27 cellular contexts compared by ENCODE assay signal in the genomic region with DNA sequence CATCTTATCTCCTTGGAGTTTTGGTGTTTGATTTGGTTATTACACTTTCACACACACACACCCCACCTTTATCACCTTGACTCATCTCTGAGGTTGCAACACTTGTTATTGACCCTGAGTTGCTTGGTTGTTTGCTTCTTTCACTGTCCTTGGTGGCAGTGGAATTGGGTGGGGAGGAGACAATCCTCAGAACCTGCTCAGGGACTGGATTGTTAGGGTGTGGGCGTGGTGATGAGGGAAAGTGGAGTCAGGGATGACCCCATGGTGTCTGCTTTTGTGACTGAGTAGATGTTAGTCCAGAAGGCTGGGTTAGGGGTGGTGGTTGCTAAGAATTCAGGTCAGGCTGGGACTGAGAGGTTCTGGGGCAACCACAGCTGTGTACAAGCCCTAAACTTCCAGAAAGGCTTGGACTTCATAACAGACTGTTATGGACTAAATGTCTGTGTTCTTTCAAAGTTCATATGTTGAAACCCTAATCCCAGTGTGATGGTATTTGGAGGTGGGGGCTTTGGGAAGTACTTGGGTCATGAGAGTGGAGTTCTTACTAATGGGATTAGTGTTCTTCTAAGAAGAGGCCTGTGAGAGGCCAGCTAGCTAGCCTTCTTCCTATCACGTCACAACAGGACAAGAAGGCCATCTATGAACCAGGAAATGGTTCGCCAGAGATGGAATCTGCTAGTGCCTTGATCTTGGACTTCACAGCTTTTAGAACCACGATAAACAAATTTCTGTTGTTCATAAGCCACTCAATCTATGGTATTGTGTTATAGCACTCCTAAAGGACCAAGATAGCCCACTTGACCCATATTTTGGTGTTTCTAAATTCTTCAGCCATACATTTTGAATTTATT. TPM values are rescaled to one million over a fixed set of nuclear protein-coding genes. Genes with fewer than 3 reads are reported as not detected.
A peak's percentile ranks its signal among the peaks of the same experiment; 100 is the strongest.
DNase-seq lines count a peak whose midpoint lies in the region; ATAC-seq, FAIRE-seq and TF ChIP-seq lines count a peak whose summit lies in the region.
"Had no signal": no experiment of that assay in that cellular context is flagged by ENCODE, and none has a peak within 500 bp of the region (broad histone marks: within the 10 kb centered on the region; RNA-seq: fewer than 3 reads in every experiment).

No MANE protein-coding gene starts in this region.

- peak overlapping the region; percentile 20 for H3K4me3 Mint-ChIP-seq in type B pancreatic cell
- H3K4me3 Mint-ChIP-seq in activated CD4-positive, alpha-beta T cell treated with anti-CD3 and anti-CD28 coated beads, Interleukin-2, amount 10 ng/mL, durations not matched to agents 24 days and 14 days = no peak overlapping the region
- H3K4me3 Mint-ChIP-seq: GM23338, H9, HFFc6 had no signal

- TF ChIP-seq EP300 in K562 (IDR thresholded peaks at IDR 0.05; ENCODE audit: low read length) = no peak

- no peak overlapping the region for H3K4me2 ChIP-seq in K562 (ENCODE audit: insufficient read depth, low read length)
- H3K4me2 ChIP-seq: GM23338 had no signal

- H3K36me3 ChIP-seq in K562 (ENCODE audit: control insufficient read depth, insufficient read depth, low read length) (no peaks in the 10 kb centered on the region), mucosa of descending colon (ENCODE audit: low read depth) (no peaks in the 10 kb centered on the region)

- H3K27me3 Mint-ChIP-seq in type B pancreatic cell = peaks cover 3% of the 10 kb centered on the region
- peaks cover 24% of the 10 kb centered on the region for H3K27me3 Mint-ChIP-seq in activated CD4-positive, alpha-beta T cell treated with anti-CD3 and anti-CD28 coated beads, Interleukin-2, amount 10 ng/mL, durations not matched to agents 24 days and 14 days

- H3K4me3 ChIP-seq in K562 (no peak overlapping the region), mucosa of descending colon (no peak overlapping the region)
- H3K4me3 ChIP-seq: GM23338, SJSA1 had no signal

- no peak for FAIRE-seq in K562 (lab: Jason Lieb, UNC)
- FAIRE-seq: HTR-8/SVneo had no signal

- TF ChIP-seq POLR2A in K562 (conservative IDR thresholded peaks at IDR 0.05) = no peak

- H3K9me3 ChIP-seq in K562 (replicated peaks; ENCODE audit: control insufficient read depth, insufficient read depth, low read depth, low read length) (no peaks in the 10 kb centered on the region), mucosa of descending colon (no peaks in the 10 kb centered on the region)
- H3K9me3 ChIP-seq: SJSA1 had no signal

- peaks cover 5% of the 10 kb centered on the region for H3K9me3 Mint-ChIP-seq in type B pancreatic cell
- H3K9me3 Mint-ChIP-seq in activated CD4-positive, alpha-beta T cell treated with anti-CD3 and anti-CD28 coated beads, Interleukin-2, amount 10 ng/mL, durations not matched to agents 24 days and 14 days = peaks cover 6% of the 10 kb centered on the region

- no peaks in the 10 kb centered on the region for H3K27me3 ChIP-seq in K562 (ENCODE audit: control insufficient read depth in 2 of 2, insufficient read depth in 2 of 2, low read length in 2 of 2)
- H3K27me3 ChIP-seq: SJSA1 had no signal

- DNase-seq in LoVo (ENCODE audit: low spot score) = peak; percentile 4
- no peak for DNase-seq in K562 (ENCODE audit: extremely low read depth in 1 of 4, low spot score in 3 of 4)
- DNase-seq in mucosa of descending colon = no peak
- DNase-seq in type B pancreatic cell (ENCODE audit: extremely low spot score, unreplicated experiment) = no peak
- DNase-seq in activated CD4-positive, alpha-beta T cell treated with anti-CD3 and anti-CD28 coated beads, Interleukin-2, amount 10 ng/mL, durations not matched to agents 24 days and 14 days = no peak
- DNase-seq: CD8-positive, alpha-beta memory T cell; DMS153; H9; HFFc6; KG1; MM.1S; NCI-H1092; NCI-H1417 treated with DMSO at 0.1 percent for 48 hours; NCI-H1694 treated with DMSO at 0.1 percent for 48 hours; NCI-H2081; NCI-H2171; NCI-H226; NCI-H510A treated with DMSO at 0.1 percent for 48 hours; Right ventricle myocardium superior; RPMI8226 had no signal

- H2AFZ ChIP-seq in K562 (ENCODE audit: low read depth, low read length) = peak overlapping the region; percentile 60
- H2AFZ ChIP-seq: GM23338 had no signal

- H3K27ac Mint-ChIP-seq in type B pancreatic cell = peak overlapping the region; percentile 51
- H3K27ac Mint-ChIP-seq in activated CD4-positive, alpha-beta T cell treated with anti-CD3 and anti-CD28 coated beads, Interleukin-2, amount 10 ng/mL, durations not matched to agents 24 days and 14 days = no peak overlapping the region
- H3K27ac Mint-ChIP-seq: GM23338, H9, HFFc6 had no signal

- H3K4me1 ChIP-seq in K562 (replicated peaks in 1 of 2; ENCODE audit: control insufficient read depth in 2 of 2, insufficient read depth in 2 of 2, low read length in 2 of 2) = peaks cover 15 to 16% of the 10 kb centered on the region in 2 experiments; a peak in 4 of 5 replicates
- peaks cover 4% of the 10 kb centered on the region for H3K4me1 ChIP-seq in mucosa of descending colon (ENCODE audit: low read depth)

- CTCF ChIA-PET in K562 (lab: Yijun Ruan, JAX; ENCODE audit: low intra/inter-chr PET ratio) = no interaction called here

- BruUV-seq in K562 (replicated peaks; lab: Mats Ljungman, UMichigan) = no TSS peak

- H3K9me1 ChIP-seq in K562 (ENCODE audit: control insufficient read depth, insufficient read depth, low read length) = no peaks in the 10 kb centered on the region

- 34% methylated on average over 4 of the region's 4 CpGs for WGBS in K562 (ENCODE audit: insufficient coverage, low coverage, missing lambda C conversion rate)

- H3K9ac ChIP-seq in K562 (ENCODE audit: insufficient read depth in 1 of 2, low read depth in 2 of 2, low read length in 2 of 2) = no peak overlapping the region

- POLR2A ChIA-PET in K562 (lab: Yijun Ruan, JAX) = no interaction called here

- H3K4me1 Mint-ChIP-seq in type B pancreatic cell (ENCODE audit: unreplicated experiment) = peaks cover 7% of the 10 kb centered on the region
- peaks cover 17% of the 10 kb centered on the region for H3K4me1 Mint-ChIP-seq in activated CD4-positive, alpha-beta T cell treated with anti-CD3 and anti-CD28 coated beads, Interleukin-2, amount 10 ng/mL, durations not matched to agents 24 days and 14 days

- no peak overlapping the region; the same call in 2 of the 3 replicates for H3K27ac ChIP-seq in K562 (ENCODE audit: extremely low read depth, low read depth, low read length)
- H3K27ac ChIP-seq: C4-2B, SJSA1 had no signal

- peaks cover 5% of the 10 kb centered on the region for H3K36me3 Mint-ChIP-seq in type B pancreatic cell
- peaks cover 9% of the 10 kb centered on the region for H3K36me3 Mint-ChIP-seq in activated CD4-positive, alpha-beta T cell treated with anti-CD3 and anti-CD28 coated beads, Interleukin-2, amount 10 ng/mL, durations not matched to agents 24 days and 14 days (ENCODE audit: low read depth)

- H3K79me2 ChIP-seq in K562 (ENCODE audit: control insufficient read depth, insufficient read depth, low read length) = peaks cover 22% of the 10 kb centered on the region

- TF ChIP-seq RAD21 in K562 (CRISPR knock-in tag; conservative IDR thresholded peaks at IDR 0.05 in 1 of 2, IDR thresholded peaks at IDR 0.05 in 1 of 2) = no peak

- in situ Hi-C loops in K562 (cut with MboI) = no loop called here

- ATAC-seq in K562 (no peak), mucosa of descending colon (peak; percentile 39), GM19035 (IDR thresholded peaks at IDR 0.05; ENCODE audit: unreplicated experiment) (no peak), GM18520 (IDR thresholded peaks at IDR 0.05; ENCODE audit: unreplicated experiment) (no peak)
- ATAC-seq: GM23338 had no signal

- intact Hi-C loops in K562 (cut with micrococcal nuclease) (no loop called here), mucosa of descending colon (cut with DNase I, micrococcal nuclease) (no loop called here)
- intact Hi-C loops in activated CD4-positive, alpha-beta T cell treated with anti-CD3 and anti-CD28 coated beads, Interleukin-2, amount 10 ng/mL, durations not matched to agents 24 days and 14 days (cut with micrococcal nuclease) = no loop called here

- TF ChIP-seq CTCF in K562 (IDR thresholded peaks at IDR 0.05 in 2 of 3, conservative IDR thresholded peaks at IDR 0.05 in 1 of 3; ENCODE audit: insufficient read depth in 2 of 3, low read depth in 1 of 3, low read length in 3 of 3) (no peak), mucosa of descending colon (IDR thresholded peaks at IDR 0.05) (no peak), type B pancreatic cell (conservative IDR thresholded peaks at IDR 0.05) (no peak)

- no peaks in the 10 kb centered on the region for H4K20me1 ChIP-seq in K562 (replicated peaks; ENCODE audit: control insufficient read depth, insufficient read depth, low read length)

RNA-seq across cellular contexts. Expression of a gene that starts 3.4 kb away (rescaled TPM):
- total RNA-seq in K562 (2011; cell fraction: chromatin; rRNA removed; ENCODE audit: low replicate concordance) = 50.9 and 73.3 TPM in 2 replicates
- 20.0 and 25.8 TPM in 2 replicates for total RNA-seq in K562 (2011; cell fraction: nucleolus; rRNA removed)
- 27.0 and 28.9 TPM in 2 replicates for total RNA-seq in K562 (2011; cell fraction: nucleoplasm; rRNA removed)
- total RNA-seq in K562 (2014; rRNA removed) = 15.1 and 16.8 TPM in 2 replicates
- total RNA-seq in K562 (2014; rRNA removed; fragmentation: Illumina TruSeq; extraction: Trizol) = 11.2 and 12.5 TPM in 2 replicates
- 10.8 and 11.6 TPM in 2 replicates for total RNA-seq in K562 (2015; rRNA removed; fragmentation: Illumina TruSeq; extraction: Trizol)
- total RNA-seq in K562 (2021) = 17.3 and 19.2 TPM in 2 replicates
- 4.2 and 5.8 TPM in 2 replicates for polyA plus RNA-seq in K562 (2011; rRNA removed)
- 6.0 and 10.4 TPM in 2 replicates for polyA plus RNA-seq in K562 (2011; cell fraction: cytosol; rRNA removed)
- polyA plus RNA-seq in K562 (2011; cell fraction: nucleus; rRNA removed) = 25.1 and 33.5 TPM in 2 replicates
- polyA plus RNA-seq in K562 (2012) = 12.2 and 13.6 TPM in 2 replicates
- polyA plus RNA-seq in K562 (2014; fragmentation: Illumina TruSeq; extraction: Trizol) = 11.8 and 13.4 TPM in 2 replicates
- 1 to 10 TPM; 1.5 to 1.9 TPM for polyA plus RNA-seq in K562 (2014; fragmentation: Nextera tagmentation; extraction: Ambion mirVana)
- polyA plus RNA-seq in K562 (2014; rRNA removed) = 10.4 and 11.0 TPM in 2 replicates
- polyA minus RNA-seq in K562 (2011; rRNA and poly(A)+ RNA removed) = 7.0 and 8.4 TPM in 2 replicates
- polyA minus RNA-seq in K562 (2011; cell fraction: cytosol; rRNA and poly(A)+ RNA removed) = 5.3 and 5.9 TPM in 2 replicates
- 15.8 and 20.1 TPM in 2 replicates for polyA minus RNA-seq in K562 (2011; cell fraction: nucleus; rRNA and poly(A)+ RNA removed)
- 10 to 100 TPM; 28.5 to 43.0 (median 42.5) TPM for total RNA-seq in mucosa of descending colon
- 37.8 and 53.6 TPM in 2 replicates for total RNA-seq in type B pancreatic cell (ENCODE audit: low replicate concordance)
- total RNA-seq in activated CD4-positive, alpha-beta T cell treated with anti-CD3 and anti-CD28 coated beads, Interleukin-2, amount 10 ng/mL, durations not matched to agents 24 days and 14 days = 27.8 and 29.5 TPM in 2 replicates

RNA-seq across cellular contexts. Expression of a gene that starts 31.9 kb away (rescaled TPM):
- total RNA-seq in K562 (2011; cell fraction: chromatin; rRNA removed; ENCODE audit: low replicate concordance) = not detected in 2 replicates
- total RNA-seq in K562 (2011; cell fraction: nucleolus; rRNA removed) = not detected in 2 replicates
- not detected in 2 replicates for total RNA-seq in K562 (2011; cell fraction: nucleoplasm; rRNA removed)
- total RNA-seq in K562 (2014; rRNA removed) (not detected in 2 replicates), K562 (2014; rRNA removed; fragmentation: Illumina TruSeq; extraction: Trizol) (not detected in 2 replicates), K562 (2015; rRNA removed; fragmentation: Illumina TruSeq; extraction: Trizol) (not detected in 2 replicates), K562 (2021) (not detected in 2 replicates), mucosa of descending colon (1 to 10 TPM in 1 of 3 donors, under 1 TPM in 1, not detected in 1; 0.39 to 2.7 TPM), type B pancreatic cell (ENCODE audit: low replicate concordance) (1.6 and 5.4 TPM in 2 replicates)
- polyA plus RNA-seq in K562 (2011; rRNA removed) (not detected in 2 replicates), K562 (2014; fragmentation: Illumina TruSeq; extraction: Trizol) (not detected in 2 replicates), K562 (2014; fragmentation: Nextera tagmentation; extraction: Ambion mirVana) (not detected), K562 (2014; rRNA removed) (not detected in 2 replicates)
- polyA plus RNA-seq in K562 (2011; cell fraction: cytosol; rRNA removed) = not detected in 2 replicates
- not detected in 2 replicates for polyA plus RNA-seq in K562 (2011; cell fraction: nucleus; rRNA removed)
- polyA plus RNA-seq in K562 (2012) = not detected in 2 replicates
- polyA minus RNA-seq in K562 (2011; rRNA and poly(A)+ RNA removed) = not detected in 2 replicates
- polyA minus RNA-seq in K562 (2011; cell fraction: cytosol; rRNA and poly(A)+ RNA removed) = not detected in 2 replicates
- polyA minus RNA-seq in K562 (2011; cell fraction: nucleus; rRNA and poly(A)+ RNA removed) = not detected in 2 replicates
- 0.76 and 2.2 TPM in 2 replicates for total RNA-seq in activated CD4-positive, alpha-beta T cell treated with anti-CD3 and anti-CD28 coated beads, Interleukin-2, amount 10 ng/mL, durations not matched to agents 24 days and 14 days
- total RNA-seq: A673; CD8-positive, alpha-beta memory T cell; HFFc6; SJSA1 had no signal
- polyA plus RNA-seq: CD8-positive, alpha-beta memory T cell had no signal
